In the genomic region with DNA sequence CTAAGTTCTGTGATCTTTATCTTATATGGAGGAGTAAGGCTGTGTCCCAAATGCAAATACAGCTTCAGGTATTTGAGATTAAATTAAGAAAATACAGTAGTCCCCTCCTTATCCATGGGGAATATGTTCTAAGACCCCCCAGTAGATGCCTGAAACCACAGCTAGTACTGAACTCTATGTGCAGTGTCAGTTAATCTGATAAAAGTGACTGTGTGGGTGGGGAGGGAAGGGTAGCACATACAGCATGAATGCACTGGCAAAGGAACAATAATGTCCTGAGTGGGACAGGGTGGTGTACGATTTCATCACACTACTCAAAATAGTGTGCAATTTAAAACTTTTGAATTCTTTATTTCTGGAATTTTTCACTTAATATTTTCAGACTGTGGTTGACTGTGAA, we compare ENCODE assay signal across 30 cellular contexts.
"Had no signal": no experiment of that assay in that cellular context is flagged by ENCODE, and none has a peak within 500 bp of the region (broad histone marks: within the 10 kb centered on the region; RNA-seq: fewer than 3 reads in every experiment).

No MANE protein-coding gene starts in this region.

- H2AFZ ChIP-seq: neural progenitor cell, parathyroid adenoma had no signal

- H3K4me1 Mint-ChIP-seq: nephron progenitor cell had no signal

- H3K4me3 ChIP-seq: left lung, lower lobe of right lung, neural progenitor cell, right atrium auricular region, right lobe of liver, skin epidermis, stomach, suprapubic skin, thoracic aorta, tibial artery, upper lobe of right lung had no signal

- H3K79me2 ChIP-seq: parathyroid adenoma had no signal

- H3K9me3 Mint-ChIP-seq: immature natural killer cell, naive B cell, natural killer cell had no signal

- H3K36me3 Mint-ChIP-seq: natural killer cell had no signal

- H3K27me3 Mint-ChIP-seq: naive B cell; stimulated activated naive B cell treated with anti-CD40 and anti-IgM and Interleukin-4, amounts not matched to agents 10 μg/mL and 1 μg/mL and 100 μg/mL, for 72 hours had no signal

- DNase-seq: hypothalamus; immature natural killer cell; kidney; left colon; left lung; lower lobe of right lung; mammary epithelial cell; mesenchymal stem cell; naive B cell; natural killer cell; nephron progenitor cell; occipital lobe; right lobe of liver; stimulated activated CD4-positive, alpha-beta T cell treated with anti-CD3 and anti-CD28 coated beads, Interleukin-12 subunit alpha, Interleukin-12 subunit beta, amount 100 ng/mL, for 4 hours; stimulated activated CD4-positive, alpha-beta T cell treated with anti-CD3 and anti-CD28 coated beads, Interleukin-15, amount 100 ng/mL, for 24 hours; stimulated activated CD4-positive, alpha-beta T cell treated with anti-CD3 and anti-CD28 coated beads, Interleukin-2, amount 100 ng/mL, for 24 hours; stimulated activated CD4-positive, alpha-beta T cell treated with anti-CD3 and anti-CD28 coated beads, Interleukin-4, amount 100 ng/mL, for 1 hour; stimulated activated naive B cell treated with anti-CD40 and anti-IgM and Interleukin-4, amounts not matched to agents 10 μg/mL and 1 μg/mL and 100 μg/mL, for 72 hours; stimulated activated naive CD8-positive, alpha-beta T cell treated with anti-CD3 and anti-CD28 coated beads, Interleukin-15, Interleukin-2, amounts not matched to agents 100 U/mL and 50 U/mL, for 24 hours; stomach; tibial artery; trophoblast cell; upper lobe of right lung had no signal

- H3K4me3 Mint-ChIP-seq: immature natural killer cell; naive B cell; natural killer cell; nephron progenitor cell; neural progenitor cell; stimulated activated naive B cell treated with anti-CD40 and anti-IgM and Interleukin-4, amounts not matched to agents 10 μg/mL and 1 μg/mL and 100 μg/mL, for 72 hours had no signal

- H3K9me3 ChIP-seq: left lung, lower lobe of right lung, neutrophil, right atrium auricular region, right lobe of liver, stomach, suprapubic skin, thoracic aorta, tibial artery, upper lobe of right lung had no signal

- H3K27ac ChIP-seq: left lung, lower lobe of right lung, neural progenitor cell, neutrophil, parathyroid adenoma, right atrium auricular region, right lobe of liver, skin epidermis, stomach, suprapubic skin, thoracic aorta, tibial artery, upper lobe of right lung had no signal

- ATAC-seq: left lung; lower lobe of right lung; natural killer cell; right lobe of liver; stimulated activated naive B cell treated with anti-CD40 and anti-IgM and Interleukin-4, amounts not matched to agents 10 μg/mL and 1 μg/mL and 100 μg/mL, for 72 hours; stimulated activated naive CD8-positive, alpha-beta T cell treated with anti-CD3 and anti-CD28 coated beads, Interleukin-15, Interleukin-2, amounts not matched to agents 100 U/mL and 50 U/mL, for 24 hours; upper lobe of right lung had no signal

- H3K27me3 ChIP-seq: left lung, neural progenitor cell, neutrophil, right atrium auricular region, right lobe of liver, stomach, suprapubic skin, tibial artery, upper lobe of right lung had no signal

- H3K4me2 ChIP-seq: neural progenitor cell had no signal

- H3K27ac Mint-ChIP-seq: immature natural killer cell; natural killer cell; nephron progenitor cell; neural progenitor cell; stimulated activated naive B cell treated with anti-CD40 and anti-IgM and Interleukin-4, amounts not matched to agents 10 μg/mL and 1 μg/mL and 100 μg/mL, for 72 hours had no signal

- H3K4me1 ChIP-seq: left lung, lower lobe of right lung, neural progenitor cell, parathyroid adenoma, tibial artery, upper lobe of right lung had no signal

- H3K9ac ChIP-seq: neural progenitor cell, parathyroid adenoma had no signal

- H3K36me3 ChIP-seq: left lung, lower lobe of right lung, neural progenitor cell, neutrophil, right atrium auricular region, right lobe of liver, stomach, suprapubic skin, thoracic aorta, tibial artery, upper lobe of right lung had no signal
